1 cellular context compared by ENCODE assay signal in the genomic region with DNA sequence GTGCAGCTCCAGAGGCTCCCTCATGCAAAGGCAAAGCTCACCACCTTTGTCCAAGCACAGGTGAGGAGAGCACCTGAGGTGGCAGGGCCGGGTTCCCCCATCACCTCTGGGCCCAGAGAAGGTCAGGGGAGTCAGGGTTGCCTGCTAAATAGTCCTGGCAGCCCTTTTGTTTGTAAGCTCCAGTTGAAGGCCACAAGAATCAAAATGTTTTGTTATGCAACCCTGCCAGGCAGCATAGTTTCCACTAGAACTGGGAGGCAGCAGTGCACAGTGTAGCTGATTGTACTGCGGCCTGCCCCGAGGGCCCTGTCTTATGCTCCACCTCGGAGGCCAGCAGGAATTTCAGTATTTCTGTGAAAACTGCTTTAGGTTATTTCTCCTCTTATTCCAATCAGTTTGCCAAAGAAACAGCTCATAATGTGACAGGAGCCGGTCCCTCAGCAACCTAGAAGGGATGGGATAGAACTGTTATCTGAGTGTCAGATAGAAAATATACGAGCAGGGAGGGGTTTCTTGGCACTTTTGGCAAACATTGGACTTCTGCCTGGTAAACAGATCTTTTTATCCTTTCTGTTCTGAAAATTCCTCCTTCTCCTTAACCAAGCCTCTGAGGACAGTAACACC.
TF ChIP-seq lines count a peak whose summit lies in the region.

No MANE protein-coding gene starts in this region.

TF ChIP-seq in WTC11, 78 proteins besides CTCF, POLR2A, EP300 and RAD21 (continued from another document):
- TF ChIP-seq, protein P1, sequence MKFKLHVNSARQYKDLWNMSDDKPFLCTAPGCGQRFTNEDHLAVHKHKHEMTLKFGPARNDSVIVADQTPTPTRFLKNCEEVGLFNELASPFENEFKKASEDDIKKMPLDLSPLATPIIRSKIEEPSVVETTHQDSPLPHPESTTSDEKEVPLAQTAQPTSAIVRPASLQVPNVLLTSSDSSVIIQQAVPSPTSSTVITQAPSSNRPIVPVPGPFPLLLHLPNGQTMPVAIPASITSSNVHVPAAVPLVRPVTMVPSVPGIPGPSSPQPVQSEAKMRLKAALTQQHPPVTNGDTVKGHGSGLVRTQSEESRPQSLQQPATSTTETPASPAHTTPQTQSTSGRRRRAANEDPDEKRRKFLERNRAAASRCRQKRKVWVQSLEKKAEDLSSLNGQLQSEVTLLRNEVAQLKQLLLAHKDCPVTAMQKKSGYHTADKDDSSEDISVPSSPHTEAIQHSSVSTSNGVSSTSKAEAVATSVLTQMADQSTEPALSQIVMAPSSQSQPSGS (CRISPR knock-in tag; IDR thresholded peaks at IDR 0.05; ENCODE audit: borderline replicate concordance, low read depth) = no peak
- no peak for TF ChIP-seq ATF1 (CRISPR knock-in tag; IDR thresholded peaks at IDR 0.05)
- TF ChIP-seq, protein P2, sequence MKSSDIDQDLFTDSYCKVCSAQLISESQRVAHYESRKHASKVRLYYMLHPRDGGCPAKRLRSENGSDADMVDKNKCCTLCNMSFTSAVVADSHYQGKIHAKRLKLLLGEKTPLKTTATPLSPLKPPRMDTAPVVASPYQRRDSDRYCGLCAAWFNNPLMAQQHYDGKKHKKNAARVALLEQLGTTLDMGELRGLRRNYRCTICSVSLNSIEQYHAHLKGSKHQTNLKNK (CRISPR knock-in tag; IDR thresholded peaks at IDR 0.05) = no peak
- no peak for TF ChIP-seq SOX15 (CRISPR knock-in tag; IDR thresholded peaks at IDR 0.05)
- TF ChIP-seq, protein P3, sequence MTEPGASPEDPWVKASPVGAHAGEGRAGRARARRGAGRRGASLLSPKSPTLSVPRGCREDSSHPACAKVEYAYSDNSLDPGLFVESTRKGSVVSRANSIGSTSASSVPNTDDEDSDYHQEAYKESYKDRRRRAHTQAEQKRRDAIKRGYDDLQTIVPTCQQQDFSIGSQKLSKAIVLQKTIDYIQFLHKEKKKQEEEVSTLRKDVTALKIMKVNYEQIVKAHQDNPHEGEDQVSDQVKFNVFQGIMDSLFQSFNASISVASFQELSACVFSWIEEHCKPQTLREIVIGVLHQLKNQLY (CRISPR knock-in tag; IDR thresholded peaks at IDR 0.05) = no peak
- TF ChIP-seq ZNF671 (CRISPR knock-in tag; IDR thresholded peaks at IDR 0.05) = no peak
- TF ChIP-seq ZBTB21 (CRISPR knock-in tag; IDR thresholded peaks at IDR 0.05; ENCODE audit: borderline replicate concordance) = no peak
